Comparison of ENCODE assay signal across 1 cellular context in genomic region chr21:42799948-42800347, GRCh38.
TF ChIP-seq lines count a peak whose summit lies in the region.

No MANE protein-coding gene starts in this region.

TF ChIP-seq in GM23338, 12 proteins besides CTCF, POLR2A, EP300 and RAD21 (continued from another document):
- no peak for TF ChIP-seq ZNF462 (CRISPR knock-in tag; IDR thresholded peaks at IDR 0.05)
- TF ChIP-seq NANOG (IDR thresholded peaks at IDR 0.05; ENCODE audit: borderline replicate concordance) = no peak
- TF ChIP-seq STAT1 (IDR thresholded peaks at IDR 0.05; ENCODE audit: unreplicated experiment) = no peak
- no peak for TF ChIP-seq POLR2AphosphoS5 (IDR thresholded peaks at IDR 0.05; ENCODE audit: low read depth)
- TF ChIP-seq ETS1 (IDR thresholded peaks at IDR 0.05) = no peak
